ENCODE assay signal across 1 cellular context in the genomic region with DNA sequence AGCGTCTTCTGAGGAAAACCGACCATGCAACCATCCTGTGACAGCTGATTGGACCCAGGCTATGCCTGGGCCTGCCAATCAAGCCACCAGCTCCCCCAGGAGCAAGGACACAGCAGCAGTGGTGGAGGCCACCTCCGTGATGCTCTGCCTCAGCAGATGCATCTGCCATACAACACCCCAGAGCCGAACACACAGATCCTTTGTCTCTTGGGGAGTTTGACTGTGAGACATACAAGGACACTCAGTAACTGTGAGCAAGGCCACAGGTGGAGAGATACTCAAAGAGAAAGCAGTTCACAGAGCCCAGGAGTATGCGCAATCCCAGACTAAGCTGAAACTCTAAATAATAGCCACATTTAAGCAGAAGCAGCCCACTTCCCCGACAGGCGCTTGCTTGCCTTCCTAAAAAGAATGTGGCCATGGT.
TF ChIP-seq lines count a peak whose summit lies in the region.

No MANE protein-coding gene starts in this region.

TF ChIP-seq in HepG2, 621 proteins besides CTCF, POLR2A, EP300 and RAD21 (continued from another document):
- TF ChIP-seq, protein P1, sequence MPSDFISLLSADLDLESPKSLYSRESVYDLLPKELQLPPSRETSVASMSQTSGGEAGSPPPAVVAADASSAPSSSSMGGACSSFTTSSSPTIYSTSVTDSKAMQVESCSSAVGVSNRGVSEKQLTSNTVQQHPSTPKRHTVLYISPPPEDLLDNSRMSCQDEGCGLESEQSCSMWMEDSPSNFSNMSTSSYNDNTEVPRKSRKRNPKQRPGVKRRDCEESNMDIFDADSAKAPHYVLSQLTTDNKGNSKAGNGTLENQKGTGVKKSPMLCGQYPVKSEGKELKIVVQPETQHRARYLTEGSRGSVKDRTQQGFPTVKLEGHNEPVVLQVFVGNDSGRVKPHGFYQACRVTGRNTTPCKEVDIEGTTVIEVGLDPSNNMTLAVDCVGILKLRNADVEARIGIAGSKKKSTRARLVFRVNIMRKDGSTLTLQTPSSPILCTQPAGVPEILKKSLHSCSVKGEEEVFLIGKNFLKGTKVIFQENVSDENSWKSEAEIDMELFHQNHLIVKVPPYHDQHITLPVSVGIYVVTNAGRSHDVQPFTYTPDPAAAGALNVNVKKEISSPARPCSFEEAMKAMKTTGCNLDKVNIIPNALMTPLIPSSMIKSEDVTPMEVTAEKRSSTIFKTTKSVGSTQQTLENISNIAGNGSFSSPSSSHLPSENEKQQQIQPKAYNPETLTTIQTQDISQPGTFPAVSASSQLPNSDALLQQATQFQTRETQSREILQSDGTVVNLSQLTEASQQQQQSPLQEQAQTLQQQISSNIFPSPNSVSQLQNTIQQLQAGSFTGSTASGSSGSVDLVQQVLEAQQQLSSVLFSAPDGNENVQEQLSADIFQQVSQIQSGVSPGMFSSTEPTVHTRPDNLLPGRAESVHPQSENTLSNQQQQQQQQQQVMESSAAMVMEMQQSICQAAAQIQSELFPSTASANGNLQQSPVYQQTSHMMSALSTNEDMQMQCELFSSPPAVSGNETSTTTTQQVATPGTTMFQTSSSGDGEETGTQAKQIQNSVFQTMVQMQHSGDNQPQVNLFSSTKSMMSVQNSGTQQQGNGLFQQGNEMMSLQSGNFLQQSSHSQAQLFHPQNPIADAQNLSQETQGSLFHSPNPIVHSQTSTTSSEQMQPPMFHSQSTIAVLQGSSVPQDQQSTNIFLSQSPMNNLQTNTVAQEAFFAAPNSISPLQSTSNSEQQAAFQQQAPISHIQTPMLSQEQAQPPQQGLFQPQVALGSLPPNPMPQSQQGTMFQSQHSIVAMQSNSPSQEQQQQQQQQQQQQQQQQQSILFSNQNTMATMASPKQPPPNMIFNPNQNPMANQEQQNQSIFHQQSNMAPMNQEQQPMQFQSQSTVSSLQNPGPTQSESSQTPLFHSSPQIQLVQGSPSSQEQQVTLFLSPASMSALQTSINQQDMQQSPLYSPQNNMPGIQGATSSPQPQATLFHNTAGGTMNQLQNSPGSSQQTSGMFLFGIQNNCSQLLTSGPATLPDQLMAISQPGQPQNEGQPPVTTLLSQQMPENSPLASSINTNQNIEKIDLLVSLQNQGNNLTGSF (CRISPR knock-in tag; IDR thresholded peaks at IDR 0.05) = no peak
- TF ChIP-seq ZNF12 (CRISPR knock-in tag; IDR thresholded peaks at IDR 0.05) (peak; percentile 45; the same call in 1 of the 2 replicates), ZEB1 (IDR thresholded peaks at IDR 0.05; ENCODE audit: insufficient replicate concordance, low read depth) (no peak), NR2F1 (CRISPR knock-in tag; IDR thresholded peaks at IDR 0.05) (no peak), ZNF138 (CRISPR knock-in tag; IDR thresholded peaks at IDR 0.05; ENCODE audit: low read depth) (no peak), ARNTL (CRISPR knock-in tag; IDR thresholded peaks at IDR 0.05) (0 out of 2 replicates have a peak, but pooled peaks have one; percentile 31), ZC3H13 (CRISPR knock-in tag; IDR thresholded peaks at IDR 0.05) (no peak), ZNF124 (CRISPR knock-in tag; IDR thresholded peaks at IDR 0.05) (no peak), ZNF513 (CRISPR knock-in tag; conservative IDR thresholded peaks at IDR 0.05) (no peak), SMAD1 (CRISPR knock-in tag; IDR thresholded peaks at IDR 0.05; ENCODE audit: borderline replicate concordance, low read depth) (no peak), HNF4A (CRISPR knock-in tag; IDR thresholded peaks at IDR 0.05) (peak; percentile 30; the same call in 1 of the 2 replicates), NFIB (CRISPR knock-in tag; IDR thresholded peaks at IDR 0.05; ENCODE audit: borderline replicate concordance) (no peak), SOX5 (CRISPR knock-in tag; IDR thresholded peaks at IDR 0.05; ENCODE audit: borderline replicate concordance) (peak; percentile 38; the same call in 1 of the 2 replicates), U2AF2 (IDR thresholded peaks at IDR 0.05; ENCODE audit: low read depth, low read length) (no peak), GFI1 (CRISPR knock-in tag; IDR thresholded peaks at IDR 0.05; ENCODE audit: borderline replicate concordance) (no peak)
- TF ChIP-seq, protein P2, sequence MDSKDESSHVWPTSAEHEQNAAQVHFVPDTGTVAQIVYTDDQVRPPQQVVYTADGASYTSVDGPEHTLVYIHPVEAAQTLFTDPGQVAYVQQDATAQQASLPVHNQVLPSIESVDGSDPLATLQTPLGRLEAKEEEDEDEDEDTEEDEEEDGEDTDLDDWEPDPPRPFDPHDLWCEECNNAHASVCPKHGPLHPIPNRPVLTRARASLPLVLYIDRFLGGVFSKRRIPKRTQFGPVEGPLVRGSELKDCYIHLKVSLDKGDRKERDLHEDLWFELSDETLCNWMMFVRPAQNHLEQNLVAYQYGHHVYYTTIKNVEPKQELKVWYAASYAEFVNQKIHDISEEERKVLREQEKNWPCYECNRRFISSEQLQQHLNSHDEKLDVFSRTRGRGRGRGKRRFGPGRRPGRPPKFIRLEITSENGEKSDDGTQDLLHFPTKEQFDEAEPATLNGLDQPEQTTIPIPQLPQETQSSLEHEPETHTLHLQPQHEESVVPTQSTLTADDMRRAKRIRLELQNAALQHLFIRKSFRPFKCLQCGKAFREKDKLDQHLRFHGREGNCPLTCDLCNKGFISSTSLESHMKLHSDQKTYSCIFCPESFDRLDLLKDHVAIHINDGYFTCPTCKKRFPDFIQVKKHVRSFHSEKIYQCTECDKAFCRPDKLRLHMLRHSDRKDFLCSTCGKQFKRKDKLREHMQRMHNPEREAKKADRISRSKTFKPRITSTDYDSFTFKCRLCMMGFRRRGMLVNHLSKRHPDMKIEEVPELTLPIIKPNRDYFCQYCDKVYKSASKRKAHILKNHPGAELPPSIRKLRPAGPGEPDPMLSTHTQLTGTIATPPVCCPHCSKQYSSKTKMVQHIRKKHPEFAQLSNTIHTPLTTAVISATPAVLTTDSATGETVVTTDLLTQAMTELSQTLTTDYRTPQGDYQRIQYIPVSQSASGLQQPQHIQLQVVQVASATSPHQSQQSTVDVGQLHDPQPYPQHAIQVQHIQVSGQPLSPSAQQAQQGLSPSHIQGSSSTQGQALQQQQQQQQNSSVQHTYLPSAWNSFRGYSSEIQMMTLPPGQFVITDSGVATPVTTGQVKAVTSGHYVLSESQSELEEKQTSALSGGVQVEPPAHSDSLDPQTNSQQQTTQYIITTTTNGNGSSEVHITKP (CRISPR knock-in tag; IDR thresholded peaks at IDR 0.05; ENCODE audit: low read depth) = 0 out of 2 replicates have a peak, but pooled peaks have one; percentile 24
- TF ChIP-seq, protein P3, sequence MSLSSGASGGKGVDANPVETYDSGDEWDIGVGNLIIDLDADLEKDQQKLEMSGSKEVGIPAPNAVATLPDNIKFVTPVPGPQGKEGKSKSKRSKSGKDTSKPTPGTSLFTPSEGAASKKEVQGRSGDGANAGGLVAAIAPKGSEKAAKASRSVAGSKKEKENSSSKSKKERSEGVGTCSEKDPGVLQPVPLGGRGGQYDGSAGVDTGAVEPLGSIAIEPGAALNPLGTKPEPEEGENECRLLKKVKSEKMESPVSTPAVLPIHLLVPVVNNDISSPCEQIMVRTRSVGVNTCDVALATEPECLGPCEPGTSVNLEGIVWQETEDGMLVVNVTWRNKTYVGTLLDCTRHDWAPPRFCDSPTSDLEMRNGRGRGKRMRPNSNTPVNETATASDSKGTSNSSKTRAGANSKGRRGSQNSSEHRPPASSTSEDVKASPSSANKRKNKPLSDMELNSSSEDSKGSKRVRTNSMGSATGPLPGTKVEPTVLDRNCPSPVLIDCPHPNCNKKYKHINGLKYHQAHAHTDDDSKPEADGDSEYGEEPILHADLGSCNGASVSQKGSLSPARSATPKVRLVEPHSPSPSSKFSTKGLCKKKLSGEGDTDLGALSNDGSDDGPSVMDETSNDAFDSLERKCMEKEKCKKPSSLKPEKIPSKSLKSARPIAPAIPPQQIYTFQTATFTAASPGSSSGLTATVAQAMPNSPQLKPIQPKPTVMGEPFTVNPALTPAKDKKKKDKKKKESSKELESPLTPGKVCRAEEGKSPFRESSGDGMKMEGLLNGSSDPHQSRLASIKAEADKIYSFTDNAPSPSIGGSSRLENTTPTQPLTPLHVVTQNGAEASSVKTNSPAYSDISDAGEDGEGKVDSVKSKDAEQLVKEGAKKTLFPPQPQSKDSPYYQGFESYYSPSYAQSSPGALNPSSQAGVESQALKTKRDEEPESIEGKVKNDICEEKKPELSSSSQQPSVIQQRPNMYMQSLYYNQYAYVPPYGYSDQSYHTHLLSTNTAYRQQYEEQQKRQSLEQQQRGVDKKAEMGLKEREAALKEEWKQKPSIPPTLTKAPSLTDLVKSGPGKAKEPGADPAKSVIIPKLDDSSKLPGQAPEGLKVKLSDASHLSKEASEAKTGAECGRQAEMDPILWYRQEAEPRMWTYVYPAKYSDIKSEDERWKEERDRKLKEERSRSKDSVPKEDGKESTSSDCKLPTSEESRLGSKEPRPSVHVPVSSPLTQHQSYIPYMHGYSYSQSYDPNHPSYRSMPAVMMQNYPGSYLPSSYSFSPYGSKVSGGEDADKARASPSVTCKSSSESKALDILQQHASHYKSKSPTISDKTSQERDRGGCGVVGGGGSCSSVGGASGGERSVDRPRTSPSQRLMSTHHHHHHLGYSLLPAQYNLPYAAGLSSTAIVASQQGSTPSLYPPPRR (CRISPR knock-in tag; IDR thresholded peaks at IDR 0.05; ENCODE audit: borderline replicate concordance) = 0 out of 2 replicates have a peak, but pooled peaks have one; percentile 29
